Comparison of ENCODE assay signal across 8 cellular contexts in genomic region chr4:158255727-158256324, GRCh38. TPM values are rescaled to one million over a fixed set of nuclear protein-coding genes. Genes with fewer than 3 reads are reported as not detected.
DNase-seq lines count a peak whose midpoint lies in the region; ATAC-seq and TF ChIP-seq lines count a peak whose summit lies in the region.

No MANE protein-coding gene starts in this region.

- peak; percentile 55 for ATAC-seq in HG02759 (IDR thresholded peaks at IDR 0.05; ENCODE audit: unreplicated experiment)
- ATAC-seq in omental fat pad (ENCODE audit: low FRiP score), result no peak

- no peaks in the 10 kb centered on the region for H3K9me3 ChIP-seq in adrenal gland (replicated peaks in 1 of 3)
- H3K9me3 ChIP-seq in suprapubic skin, result no peaks in the 10 kb centered on the region

- TF ChIP-seq POLR2A in adrenal gland (IDR thresholded peaks at IDR 0.05), result no peak
- no peak for TF ChIP-seq POLR2A in suprapubic skin (IDR thresholded peaks at IDR 0.05)

- 36 to 37% (median 36%) methylated on average over 3 of the region's 3 CpGs for WGBS in adrenal gland, 4 donors
- WGBS in suprapubic skin, result 37% methylated on average over 3 of the region's 3 CpGs

- intact Hi-C loops in adrenal gland (cut with DNase I), result loop anchor here (10.0 kb wide), 2 partner anchors 61 to 271 kb away; no protein-coding TSS in a partner anchor

- H3K36me3 ChIP-seq in adrenal gland (replicated peaks in 1 of 2) (no peaks in the 10 kb centered on the region), suprapubic skin (no peaks in the 10 kb centered on the region)

- H3K27ac ChIP-seq in 22Rv1, result no peak overlapping the region
- no peak overlapping the region for H3K27ac ChIP-seq in adrenal gland
- no peak overlapping the region for H3K27ac ChIP-seq in suprapubic skin

- no peak overlapping the region for H3K4me3 ChIP-seq in adrenal gland
- no peak overlapping the region for H3K4me3 ChIP-seq in suprapubic skin

- TF ChIP-seq EP300 in suprapubic skin (IDR thresholded peaks at IDR 0.05), result no peak

- H3K27me3 ChIP-seq in adrenal gland (no peaks in the 10 kb centered on the region), suprapubic skin (no peaks in the 10 kb centered on the region)

- DNase-seq in GM13976 (ENCODE audit: low spot score) (no peak), NCI-H1417 treated with DMSO at 0.1 percent for 48 hours (lab: John Stamatoyannopoulos, UW) (peak; percentile 18), adrenal gland (peak in 1 of 7 donors; percentile 16), hepatic stellate cell (ENCODE audit: low spot score) (peak; percentile 12), suprapubic skin (ENCODE audit: low spot score in 2 of 2) (no peak), omental fat pad (ENCODE audit: low spot score) (no peak)

- peak; percentile 85 for TF ChIP-seq CTCF in 22Rv1 (IDR thresholded peaks at IDR 0.05)
- TF ChIP-seq CTCF in GM13976 (IDR thresholded peaks at IDR 0.05; ENCODE audit: borderline replicate concordance, control extremely low read depth, extremely low read depth, insufficient read depth, missing control alignments), result peak; percentile 62
- TF ChIP-seq CTCF in adrenal gland (IDR thresholded peaks at IDR 0.05), result peak; percentile 60 to 85 (median 76)
- TF ChIP-seq CTCF in suprapubic skin (IDR thresholded peaks at IDR 0.05), result peak; percentile 63 to 70
- no peak for TF ChIP-seq CTCF in omental fat pad (IDR thresholded peaks at IDR 0.05)

- in situ Hi-C loops in GM13976 (cut with MboI; ENCODE audit: low sequenced_read_pairs, unreplicated experiment), result loop anchor here (10.0 to 25.0 kb wide), 4 partner anchors 61 to 1181 kb away; no protein-coding TSS in a partner anchor

- H3K4me1 ChIP-seq in adrenal gland (replicated peaks in 1 of 2) (peaks cover 0 to 2% of the 10 kb centered on the region in 2 donors), suprapubic skin (no peaks in the 10 kb centered on the region)

RNA-seq across cellular contexts. Expression of gene TMEM144, which starts 45.5 kb away (rescaled TPM):
- total RNA-seq in adrenal gland, result 10 to 100 TPM; 14.4 to 55.4 (median 23.4) TPM
- polyA plus RNA-seq in adrenal gland, result 10 to 100 TPM; 10.1 to 18.7 (median 14.0) TPM
- 1 to 10 TPM; 3.7 to 9.3 (median 6.2) TPM for total RNA-seq in suprapubic skin
- 10 to 100 TPM in 2 of 4 donors, 1 to 10 TPM in 2; 5.6 to 15.4 (median 10.4) TPM for total RNA-seq in omental fat pad

Comparison
In these comparisons a context has a peak if more than half of its experiments do, and no peak if none do; other contexts are left out.
1. CTCF ChIP-seq: peak in 22Rv1 (single experiment), GM13976 (single experiment), adrenal gland (6 of 6) and suprapubic skin (2 of 2); none in omental fat pad (0 of 3).
2. DNase-seq: peak in NCI-H1417 treated with DMSO at 0.1 percent for 48 hours (single experiment) and hepatic stellate cell (single experiment); none in GM13976 (single experiment), suprapubic skin (0 of 2) and omental fat pad (single experiment).